8 cellular contexts compared by ENCODE assay signal in genomic region chr3:49673715-49674490, GRCh38. TPM values are rescaled to one million over a fixed set of nuclear protein-coding genes. Genes with fewer than 3 reads are reported as not detected.
DNase-seq lines count a peak whose midpoint lies in the region; ATAC-seq and TF ChIP-seq lines count a peak whose summit lies in the region.

Gene APEH (plus strand): TSS chr3:49674351. CDS start chr3:49674402, 51 bp downstream.

- H3K4me3 ChIP-seq in trophoblast cell (ENCODE audit: low read depth, low read length) = peak within 1 kb of the TSS; percentile 94
- peak within 1 kb of the TSS; percentile 75 to 99 (median 84) for H3K4me3 ChIP-seq in upper lobe of left lung

- H4K8ac ChIP-seq in trophoblast cell (ENCODE audit: low read depth, low read length) = peak within 1 kb of the TSS; percentile 89

- peak within 1 kb of the TSS; percentile 50 for H3K4ac ChIP-seq in trophoblast cell (ENCODE audit: low read depth, low read length)

- no peak within 1 kb of the TSS for H3K23ac ChIP-seq in trophoblast cell (ENCODE audit: low read length)

- peak in 2 of 6 experiments; percentile 19 to 29 for TF ChIP-seq CTCF in upper lobe of left lung (IDR thresholded peaks at IDR 0.05)

- H2AK5ac ChIP-seq in trophoblast cell (ENCODE audit: low read length) = peak within 1 kb of the TSS; percentile 72

- H3K79me2 ChIP-seq in trophoblast cell (ENCODE audit: control insufficient read depth, insufficient read depth, low read length, poor library complexity) = peaks cover 11% of the 10 kb centered on the region

- H4K91ac ChIP-seq in trophoblast cell (ENCODE audit: low read depth, low read length) = peak within 1 kb of the TSS; percentile 92

- TF ChIP-seq POLR2A in upper lobe of left lung (IDR thresholded peaks at IDR 0.05) = peak in 3 of 4 donors; percentile 57 to 92 (median 71)

- H3K4me1 ChIP-seq in trophoblast cell (ENCODE audit: control insufficient read depth in 1 of 2, insufficient read depth in 2 of 2, low read length in 2 of 2) (peaks cover 15 to 22% of the 10 kb centered on the region in 2 experiments), upper lobe of left lung (peaks cover 14 to 26% (median 16%) of the 10 kb centered on the region in 4 donors)

- H3K9me3 ChIP-seq in trophoblast cell (ENCODE audit: insufficient read depth, low read depth, low read length) = no peaks in the 10 kb centered on the region
- H3K9me3 ChIP-seq in upper lobe of left lung = no peaks in the 10 kb centered on the region

- H3K36me3 ChIP-seq in trophoblast cell (ENCODE audit: control insufficient read depth in 1 of 2, insufficient read depth in 2 of 2, low read length in 2 of 2) = peaks cover 30 to 35% of the 10 kb centered on the region in 2 experiments
- H3K36me3 ChIP-seq in upper lobe of left lung = peaks cover 8 to 34% (median 26%) of the 10 kb centered on the region in 4 donors

- H2BK12ac ChIP-seq in trophoblast cell (ENCODE audit: low read length) = peak within 1 kb of the TSS; percentile 4

- no CpG with 5 or more reads among the region's 71 CpGs for WGBS in trophoblast cell (ENCODE audit: extremely low coverage, insufficient coverage, insufficient read length)
- WGBS in upper lobe of left lung, 2 donors = 1 to 3% methylated on average over 13 to 57 of the region's 71 CpGs

- H2BK5ac ChIP-seq in trophoblast cell (ENCODE audit: low read depth, low read length, poor library complexity) = peak within 1 kb of the TSS; percentile 57

- H3K27ac ChIP-seq in trophoblast cell (ENCODE audit: low read depth, low read length) = peak within 1 kb of the TSS; percentile 81
- peak within 1 kb of the TSS; percentile 90 to 96 (median 94) for H3K27ac ChIP-seq in upper lobe of left lung

- H3K18ac ChIP-seq in trophoblast cell (ENCODE audit: low read length) = peak within 1 kb of the TSS; percentile 70

- TF ChIP-seq EP300 in upper lobe of left lung (IDR thresholded peaks at IDR 0.05) = peak in 1 of 4 donors; percentile 24

- H3K9ac ChIP-seq in trophoblast cell (ENCODE audit: low read length) = peak within 1 kb of the TSS; percentile 88

- in situ Hi-C loops in G401 (cut with HindIII; ENCODE audit: low sequenced_read_pairs) = no loop called here

- peak within 1 kb of the TSS; percentile 78 for H3K14ac ChIP-seq in trophoblast cell (ENCODE audit: low read length)

- H3K4me2 ChIP-seq in trophoblast cell (ENCODE audit: low read length) = peak within 1 kb of the TSS; percentile 85

- H2AFZ ChIP-seq in trophoblast cell (ENCODE audit: insufficient read depth, low read length, poor library complexity) = peak within 1 kb of the TSS; percentile 38

- peak within 1 kb of the TSS; percentile 65 for H4K12ac ChIP-seq in trophoblast cell (ENCODE audit: low read depth, low read length)

- H3K79me1 ChIP-seq in trophoblast cell (ENCODE audit: low read length) = peaks cover 13% of the 10 kb centered on the region

- peak; percentile 96 to 97 for ATAC-seq in upper lobe of left lung (ENCODE audit: low FRiP score in 2 of 2)

- H2BK120ac ChIP-seq in trophoblast cell (ENCODE audit: insufficient read depth, low read length, poor library complexity) = peak within 1 kb of the TSS; percentile 48

- H3K27me3 ChIP-seq in trophoblast cell (ENCODE audit: insufficient read depth, low read length) (no peaks in the 10 kb centered on the region), upper lobe of left lung (no peaks in the 10 kb centered on the region)

- peak; percentile 92 for DNase-seq in G401 (ENCODE audit: low spot score)
- peak; percentile 98 for DNase-seq in HCEC 1CT
- DNase-seq in NCI-H460 (ENCODE audit: extremely low read depth, low read depth) = peak; percentile 95
- peak; percentile 99 for DNase-seq in activated effector memory CD4-positive, alpha-beta T cell treated with anti-CD3 and anti-CD28 coated beads, Interleukin-2, amount 50 U/mL, for 16 hours
- DNase-seq in glomerular visceral epithelial cell (ENCODE audit: extremely low spot score) = peak; percentile 98
- DNase-seq in trophoblast cell = peak; percentile 92 to 98
- DNase-seq in upper lobe of left lung = peak; percentile 97 to 99
- no peak for DNase-seq in SKM-1 (lab: John Stamatoyannopoulos, UW; ENCODE audit: unreplicated experiment)

RNA-seq across cellular contexts. Expression of gene APEH, which starts in this region (rescaled TPM):
- 261 and 301 TPM in 2 replicates for total RNA-seq in G401 (2014; rRNA removed; shearing (Covaris generic))
- total RNA-seq in NCI-H460 (2014; rRNA removed; shearing (Covaris generic)) = 72.8 and 89.8 TPM in 2 replicates
- 143 and 209 TPM in 2 replicates for polyA plus RNA-seq in NCI-H460 (2014; cell fraction: nucleus; rRNA removed)
- polyA plus RNA-seq in trophoblast cell (2013) = 54.4 and 54.8 TPM in 2 replicates
- 100 to 1,000 TPM in 1 of 6 donors, 10 to 100 TPM in 5; 54.7 to 104 (median 92.8) TPM for total RNA-seq in upper lobe of left lung
